ENCODE assay signal across 15 cellular contexts in the genomic region with DNA sequence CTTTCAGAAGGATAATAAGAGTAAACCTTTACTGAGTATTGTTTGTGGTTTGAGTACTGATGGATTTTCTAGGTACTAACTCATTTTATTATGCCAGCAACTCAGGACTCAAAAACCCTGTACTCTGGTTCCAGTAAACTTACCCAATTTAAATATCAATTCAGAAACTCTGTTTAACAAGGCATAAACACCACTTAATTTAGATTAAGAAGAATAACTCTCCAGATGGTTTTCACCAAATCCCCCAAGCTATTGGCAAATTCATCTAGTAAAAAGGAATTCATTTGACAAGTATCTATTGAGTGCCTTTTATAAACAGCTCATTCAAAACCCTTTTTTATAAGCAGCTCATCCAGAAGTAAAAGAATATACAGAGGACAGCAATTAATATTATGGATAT.
DNase-seq lines count a peak whose midpoint lies in the region; ATAC-seq and TF ChIP-seq lines count a peak whose summit lies in the region.
"Had no signal": no experiment of that assay in that cellular context is flagged by ENCODE, and none has a peak within 500 bp of the region (broad histone marks: within the 10 kb centered on the region; RNA-seq: fewer than 3 reads in every experiment).

No MANE protein-coding gene starts in this region.

- H3K9me3 Mint-ChIP-seq in natural killer cell: peaks cover 0 to 3% of the 10 kb centered on the region in 2 donors
- H3K9me3 Mint-ChIP-seq: GM23338, H9 had no signal

- DNase-seq in DMS79 (lab: John Stamatoyannopoulos, UW): peak; percentile 2
- DNase-seq in NCI-H446 treated with DMSO at 0.1 percent for 48 hours (lab: John Stamatoyannopoulos, UW): peak; percentile 30
- DNase-seq in NCI-H69 (lab: John Stamatoyannopoulos, UW): peak; percentile 65
- no peak for DNase-seq in cerebellar cortex (ENCODE audit: low spot score)
- DNase-seq in natural killer cell: no peak
- DNase-seq: C1 segment of cervical spinal cord; Calu3; CD4-positive, alpha-beta memory T cell; COR-L47; DMS153; GF-D8; H9 had no signal

- no peaks in the 10 kb centered on the region for H3K27me3 Mint-ChIP-seq in natural killer cell (ENCODE audit: low read depth in 2 of 2)

- intact Hi-C loops in natural killer cell (cut with micrococcal nuclease): no loop called here

- no peak overlapping the region for H3K27ac Mint-ChIP-seq in natural killer cell
- H3K27ac Mint-ChIP-seq: CD4-positive, alpha-beta memory T cell; GM23338; H9 had no signal

- no peaks in the 10 kb centered on the region for H3K4me1 Mint-ChIP-seq in natural killer cell
- H3K4me1 Mint-ChIP-seq: CD4-positive, alpha-beta memory T cell; GM23338; H9 had no signal

- no peak for ATAC-seq in HG03039 (IDR thresholded peaks at IDR 0.05; ENCODE audit: unreplicated experiment)
- no peak for ATAC-seq in natural killer cell
- ATAC-seq: GM23338, HCT116 had no signal

- no peak overlapping the region for H3K4me3 Mint-ChIP-seq in natural killer cell
- H3K4me3 Mint-ChIP-seq: CD4-positive, alpha-beta memory T cell; GM23338; H9 had no signal

- no peaks in the 10 kb centered on the region for H3K36me3 Mint-ChIP-seq in natural killer cell
- H3K36me3 Mint-ChIP-seq: CD4-positive, alpha-beta memory T cell had no signal

- no peak for TF ChIP-seq CTCF in natural killer cell (IDR thresholded peaks at IDR 0.05)

Comparison
In these comparisons a context has a peak if more than half of its experiments do, and no peak if none do; other contexts are left out.
1. DNase-seq: peak in DMS79 (single experiment), NCI-H446 treated with DMSO at 0.1 percent for 48 hours (single experiment) and NCI-H69 (single experiment); none in cerebellar cortex (single experiment) and natural killer cell (single experiment).